18 cellular contexts compared by ENCODE assay signal in the genomic region with DNA sequence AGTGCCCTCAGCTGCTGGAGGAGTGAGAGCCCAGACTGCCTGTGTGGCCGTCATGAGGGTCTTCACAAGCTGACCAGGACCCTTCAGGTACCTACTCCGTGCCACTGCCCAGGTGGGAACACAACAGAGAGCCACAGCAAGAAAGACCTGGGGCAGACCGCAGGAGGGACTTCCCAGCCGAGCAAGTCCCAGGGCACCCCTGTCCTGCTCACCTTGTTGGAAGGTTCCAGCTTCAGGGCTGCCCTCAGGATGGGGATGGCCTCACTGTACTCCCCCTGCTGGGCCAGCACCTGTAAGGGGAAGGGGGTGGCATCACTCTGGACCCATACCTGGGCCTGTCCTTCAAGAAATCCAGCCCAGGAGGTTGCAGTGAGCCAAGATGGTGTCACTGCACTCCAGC. TPM values are rescaled to one million over a fixed set of nuclear protein-coding genes. Genes with fewer than 3 reads are reported as not detected.
A peak's percentile ranks its signal among the peaks of the same experiment; 100 is the strongest.
DNase-seq lines count a peak whose midpoint lies in the region; ATAC-seq, FAIRE-seq and TF ChIP-seq lines count a peak whose summit lies in the region.
"Had no signal": no experiment of that assay in that cellular context is flagged by ENCODE, and none has a peak within 500 bp of the region (broad histone marks: within the 10 kb centered on the region; RNA-seq: fewer than 3 reads in every experiment).

No MANE protein-coding gene starts in this region.

- no peak overlapping the region for H3K9ac ChIP-seq in K562 (ENCODE audit: insufficient read depth in 1 of 2, low read depth in 2 of 2, low read length in 2 of 2)
- H3K9ac ChIP-seq: BLaER1 treated with 17β-estradiol and CSF1 and Interleukin-3, amounts not matched to agents 10 nM and 100 nM had no signal

- FAIRE-seq in K562 (lab: Jason Lieb, UNC): no peak
- FAIRE-seq: A549, D721Med, GM19239 had no signal

- BruUV-seq in K562 (replicated peaks; lab: Mats Ljungman, UMichigan): no TSS peak

- H3K27me3 Mint-ChIP-seq in stimulated activated naive B cell treated with anti-CD40 and anti-IgM and Interleukin-4, amounts not matched to agents 10 μg/mL and 1 μg/mL and 100 μg/mL, for 72 hours: no peaks in the 10 kb centered on the region
- H3K27me3 Mint-ChIP-seq: CD4-positive, alpha-beta T cell had no signal

- H3K79me2 ChIP-seq in K562 (ENCODE audit: control insufficient read depth, insufficient read depth, low read length) (no peaks in the 10 kb centered on the region), osteoblast (ENCODE audit: insufficient read depth, low read length) (no peaks in the 10 kb centered on the region)

- H4K20me1 ChIP-seq in K562 (replicated peaks; ENCODE audit: control insufficient read depth, insufficient read depth, low read length) (no peaks in the 10 kb centered on the region), osteoblast (ENCODE audit: insufficient read depth, low read length) (no peaks in the 10 kb centered on the region)

- no peak for TF ChIP-seq EP300 in K562 (IDR thresholded peaks at IDR 0.05; ENCODE audit: low read length)

- in situ Hi-C loops in K562 (cut with MboI): no loop called here
- in situ Hi-C loops in gastrocnemius medialis (cut with MboI; ENCODE audit: low sequenced_read_pairs in 4 of 4): no loop called here

- H3K9me3 ChIP-seq in HEK293 (ENCODE audit: control insufficient read depth, insufficient read depth, low read depth, low read length): no peaks in the 10 kb centered on the region
- no peaks in the 10 kb centered on the region for H3K9me3 ChIP-seq in K562 (replicated peaks; ENCODE audit: control insufficient read depth, insufficient read depth, low read depth, low read length)
- H3K9me3 ChIP-seq in osteoblast (ENCODE audit: low read depth, low read length): no peaks in the 10 kb centered on the region
- no peaks in the 10 kb centered on the region for H3K9me3 ChIP-seq in gastrocnemius medialis
- H3K9me3 ChIP-seq: A549; BLaER1 treated with 17β-estradiol and CSF1 and Interleukin-3, amounts not matched to agents 10 nM and 100 nM had no signal

- H3K27me3 ChIP-seq in K562 (ENCODE audit: control insufficient read depth in 2 of 2, insufficient read depth in 2 of 2, low read length in 2 of 2) (no peaks in the 10 kb centered on the region), osteoblast (ENCODE audit: insufficient read depth, low read length) (no peaks in the 10 kb centered on the region), gastrocnemius medialis (no peaks in the 10 kb centered on the region)
- H3K27me3 ChIP-seq: BLaER1 treated with 17β-estradiol and CSF1 and Interleukin-3, amounts not matched to agents 10 nM and 100 nM had no signal

- H3K4me1 ChIP-seq in HEK293 (ENCODE audit: control insufficient read depth, insufficient read depth, low read length): no peaks in the 10 kb centered on the region
- peaks cover 0 to 18% of the 10 kb centered on the region in 2 experiments; a peak in 2 of 5 replicates for H3K4me1 ChIP-seq in K562 (replicated peaks in 1 of 2; ENCODE audit: control insufficient read depth in 2 of 2, insufficient read depth in 2 of 2, low read length in 2 of 2)
- no peaks in the 10 kb centered on the region for H3K4me1 ChIP-seq in osteoblast (ENCODE audit: insufficient read depth, low read length)
- no peaks in the 10 kb centered on the region for H3K4me1 ChIP-seq in gastrocnemius medialis
- H3K4me1 ChIP-seq: A549 had no signal

- CTCF ChIA-PET in HEK293 (lab: Yijun Ruan, JAX) (no interaction called here), K562 (lab: Yijun Ruan, JAX; ENCODE audit: low intra/inter-chr PET ratio) (no interaction called here)

- no peak overlapping the region for H3K4me3 Mint-ChIP-seq in stimulated activated naive B cell treated with anti-CD40 and anti-IgM and Interleukin-4, amounts not matched to agents 10 μg/mL and 1 μg/mL and 100 μg/mL, for 72 hours
- H3K4me3 Mint-ChIP-seq: CD4-positive, alpha-beta T cell had no signal

- no peaks in the 10 kb centered on the region for H3K9me3 Mint-ChIP-seq in stimulated activated naive B cell treated with anti-CD40 and anti-IgM and Interleukin-4, amounts not matched to agents 10 μg/mL and 1 μg/mL and 100 μg/mL, for 72 hours
- H3K9me3 Mint-ChIP-seq: CD4-positive, alpha-beta T cell had no signal

- TF ChIP-seq POLR2A in K562 (conservative IDR thresholded peaks at IDR 0.05): no peak
- TF ChIP-seq POLR2A in gastrocnemius medialis (IDR thresholded peaks at IDR 0.05): no peak

- no peak overlapping the region for H3K27ac Mint-ChIP-seq in stimulated activated naive B cell treated with anti-CD40 and anti-IgM and Interleukin-4, amounts not matched to agents 10 μg/mL and 1 μg/mL and 100 μg/mL, for 72 hours
- H3K27ac Mint-ChIP-seq: CD4-positive, alpha-beta T cell had no signal

- H3K9me1 ChIP-seq in K562 (ENCODE audit: control insufficient read depth, insufficient read depth, low read length): no peaks in the 10 kb centered on the region

- peaks cover 0 to 5% of the 10 kb centered on the region in 2 donors for H3K4me1 Mint-ChIP-seq in stimulated activated naive B cell treated with anti-CD40 and anti-IgM and Interleukin-4, amounts not matched to agents 10 μg/mL and 1 μg/mL and 100 μg/mL, for 72 hours

- intact Hi-C loops in K562 (cut with micrococcal nuclease) (no loop called here), gastrocnemius medialis (cut with DNase I; ENCODE audit: low total_unique reads) (no loop called here)

- WGBS in K562 (ENCODE audit: insufficient coverage, low coverage, missing lambda C conversion rate): 87% methylated on average over 4 of the region's 4 CpGs

- DNase-seq in 8988T (peak; percentile 7), K562 (ENCODE audit: extremely low read depth in 1 of 4, low spot score in 3 of 4) (peak in 2 of 4 experiments; percentile 14 to 19), osteoblast (ENCODE audit: insufficient read length, low spot score, missing footprints) (peak; percentile 54), gastrocnemius medialis (no peak), NCI-H2196 (lab: John Stamatoyannopoulos, UW; ENCODE audit: unreplicated experiment) (no peak)
- no peak for DNase-seq in stimulated activated naive B cell treated with anti-CD40 and anti-IgM and Interleukin-4, amounts not matched to agents 10 μg/mL and 1 μg/mL and 100 μg/mL, for 72 hours
- DNase-seq: AML-193; CD4-positive, alpha-beta T cell; KBM-7; NCI-H2029; NCI-H2227 treated with DMSO at 0.1 percent for 48 hours; NCI-H526 treated with DMSO at 0.1 percent for 48 hours; SIG-M5 had no signal

- TF ChIP-seq RAD21 in K562 (CRISPR knock-in tag; conservative IDR thresholded peaks at IDR 0.05 in 1 of 2, IDR thresholded peaks at IDR 0.05 in 1 of 2): no peak

- POLR2A ChIA-PET in HEK293 (lab: Yijun Ruan, JAX) (interaction anchor here (0.7 to 1.6 kb wide), 3 partner anchors 9 to 60 kb away, joined by 3 to 5 read pairs (median 4); no protein-coding TSS in a partner anchor), K562 (lab: Yijun Ruan, JAX) (interaction anchor here (0.6 to 0.9 kb wide), 3 partner anchors 22 to 60 kb away, joined by 3 to 4 read pairs (median 3); no protein-coding TSS in a partner anchor)

- peaks cover 28 to 38% of the 10 kb centered on the region in 2 donors for H3K36me3 Mint-ChIP-seq in stimulated activated naive B cell treated with anti-CD40 and anti-IgM and Interleukin-4, amounts not matched to agents 10 μg/mL and 1 μg/mL and 100 μg/mL, for 72 hours

- no peak overlapping the region for H3K4me2 ChIP-seq in K562 (ENCODE audit: insufficient read depth, low read length)
- no peak overlapping the region for H3K4me2 ChIP-seq in osteoblast (ENCODE audit: insufficient read depth, low read length)
- H3K4me2 ChIP-seq: A549; BLaER1 treated with 17β-estradiol and CSF1 and Interleukin-3, amounts not matched to agents 10 nM and 100 nM had no signal

- H3K4me3 ChIP-seq in HEK293 (ENCODE audit: low read depth, low read length) (no peak overlapping the region), K562 (no peak overlapping the region), osteoblast (ENCODE audit: insufficient read depth, low read length) (no peak overlapping the region), gastrocnemius medialis (no peak overlapping the region)
- H3K4me3 ChIP-seq: A549; BLaER1 treated with 17β-estradiol and CSF1 and Interleukin-3, amounts not matched to agents 10 nM and 100 nM had no signal

- H2AFZ ChIP-seq in K562 (ENCODE audit: low read depth, low read length): no peak overlapping the region
- no peak overlapping the region for H2AFZ ChIP-seq in osteoblast (ENCODE audit: low read length)

- H3K36me3 ChIP-seq in HEK293 (ENCODE audit: control insufficient read depth in 2 of 2, insufficient read depth in 1 of 2, low read length in 2 of 2): peaks cover 14 to 53% of the 10 kb centered on the region in 2 experiments; a peak in 2 of 3 replicates
- H3K36me3 ChIP-seq in K562 (ENCODE audit: control insufficient read depth, insufficient read depth, low read length): peaks cover 50% of the 10 kb centered on the region; the same call in 2 of the 3 replicates
- peaks cover 40% of the 10 kb centered on the region for H3K36me3 ChIP-seq in osteoblast (ENCODE audit: insufficient read depth, low read length)
- peaks cover 0 to 58% of the 10 kb centered on the region in 2 donors for H3K36me3 ChIP-seq in gastrocnemius medialis

- TF ChIP-seq CTCF in HEK293 (tag by site-specific recombination; IDR thresholded peaks at IDR 0.05) (no peak), K562 (IDR thresholded peaks at IDR 0.05 in 2 of 3, conservative IDR thresholded peaks at IDR 0.05 in 1 of 3; ENCODE audit: insufficient read depth in 2 of 3, low read depth in 1 of 3, low read length in 3 of 3) (no peak), osteoblast (IDR thresholded peaks at IDR 0.05; ENCODE audit: extremely low read depth, low read depth, low read length) (no peak), gastrocnemius medialis (IDR thresholded peaks at IDR 0.05 in 4 of 5, conservative IDR thresholded peaks at IDR 0.05 in 1 of 5) (no peak)

- no peak for ATAC-seq in K562
- ATAC-seq in gastrocnemius medialis: no peak
- ATAC-seq in stimulated activated naive B cell treated with anti-CD40 and anti-IgM and Interleukin-4, amounts not matched to agents 10 μg/mL and 1 μg/mL and 100 μg/mL, for 72 hours (replicated peaks): no peak
- ATAC-seq: A549 had no signal

- H3K27ac ChIP-seq in HEK293 (ENCODE audit: extremely low read depth, low read depth, low read length): no peak overlapping the region
- no peak overlapping the region for H3K27ac ChIP-seq in K562 (ENCODE audit: extremely low read depth, low read depth, low read length)
- no peak overlapping the region for H3K27ac ChIP-seq in osteoblast (ENCODE audit: low read depth, low read length)
- H3K27ac ChIP-seq in gastrocnemius medialis: no peak overlapping the region
- H3K27ac ChIP-seq: A549; BLaER1 treated with 17β-estradiol and CSF1 and Interleukin-3, amounts not matched to agents 10 nM and 100 nM had no signal

RNA-seq across cellular contexts. Expression of gene FKBP8, which starts 10.3 kb away (rescaled TPM):
- 26.1 and 86.1 TPM in 2 replicates for total RNA-seq in K562 (2011; cell fraction: chromatin; rRNA removed; ENCODE audit: low replicate concordance)
- total RNA-seq in K562 (2011; cell fraction: nucleolus; rRNA removed): 93.6 and 114 TPM in 2 replicates
- total RNA-seq in K562 (2011; cell fraction: nucleoplasm; rRNA removed): 59.8 and 63.9 TPM in 2 replicates
- total RNA-seq in K562 (2014; rRNA removed) (234 and 260 TPM in 2 replicates), K562 (2014; rRNA removed; fragmentation: Illumina TruSeq; extraction: Trizol) (16.0 and 21.8 TPM in 2 replicates), K562 (2015; rRNA removed; fragmentation: Illumina TruSeq; extraction: Trizol) (104 and 106 TPM in 2 replicates), K562 (2021) (228 and 236 TPM in 2 replicates), osteoblast (253 and 288 TPM in 2 replicates), gastrocnemius medialis (100 to 1,000 TPM; 157 to 195 (median 184) TPM)
- polyA plus RNA-seq in K562 (2011; rRNA removed) (116 and 176 TPM in 2 replicates), K562 (2014; fragmentation: Illumina TruSeq; extraction: Trizol) (62.5 and 201 TPM in 2 replicates), K562 (2014; fragmentation: Nextera tagmentation; extraction: Ambion mirVana) (1 to 10 TPM in 1 of 2 experiments, under 1 TPM in 1; 0.46 to 1.0 TPM), K562 (2014; rRNA removed) (168 and 203 TPM in 2 replicates)
- 199 and 396 TPM in 2 replicates for polyA plus RNA-seq in K562 (2011; cell fraction: cytosol; rRNA removed)
- 128 and 178 TPM in 2 replicates for polyA plus RNA-seq in K562 (2011; cell fraction: nucleus; rRNA removed)
- polyA plus RNA-seq in K562 (2012): 173 and 302 TPM in 2 replicates
- 28.0 and 49.7 TPM in 2 replicates for polyA minus RNA-seq in K562 (2011; rRNA and poly(A)+ RNA removed)
- 138 and 159 TPM in 2 replicates for polyA minus RNA-seq in K562 (2011; cell fraction: cytosol; rRNA and poly(A)+ RNA removed)
- polyA minus RNA-seq in K562 (2011; cell fraction: nucleus; rRNA and poly(A)+ RNA removed): 35.5 and 49.0 TPM in 2 replicates

RNA-seq across cellular contexts. Expression of gene ELL, which starts 11.2 kb away (rescaled TPM):
- total RNA-seq in K562 (2011; cell fraction: chromatin; rRNA removed; ENCODE audit: low replicate concordance): 26.9 and 68.3 TPM in 2 replicates
- 36.6 and 44.4 TPM in 2 replicates for total RNA-seq in K562 (2011; cell fraction: nucleolus; rRNA removed)
- 26.0 and 26.8 TPM in 2 replicates for total RNA-seq in K562 (2011; cell fraction: nucleoplasm; rRNA removed)
- total RNA-seq in K562 (2014; rRNA removed) (12.9 and 16.3 TPM in 2 replicates), K562 (2014; rRNA removed; fragmentation: Illumina TruSeq; extraction: Trizol) (2.8 and 3.2 TPM in 2 replicates), K562 (2015; rRNA removed; fragmentation: Illumina TruSeq; extraction: Trizol) (5.4 and 6.0 TPM in 2 replicates), K562 (2021) (22.1 and 22.5 TPM in 2 replicates), osteoblast (17.1 and 18.5 TPM in 2 replicates), gastrocnemius medialis (10 to 100 TPM; 21.8 to 30.8 (median 27.3) TPM)
- polyA plus RNA-seq in K562 (2011; rRNA removed) (4.0 and 9.2 TPM in 2 replicates), K562 (2014; fragmentation: Illumina TruSeq; extraction: Trizol) (4.1 and 9.6 TPM in 2 replicates), K562 (2014; fragmentation: Nextera tagmentation; extraction: Ambion mirVana) (under 1 TPM; 0.24 to 0.45 TPM), K562 (2014; rRNA removed) (9.0 and 13.2 TPM in 2 replicates)
- polyA plus RNA-seq in K562 (2011; cell fraction: cytosol; rRNA removed): 4.9 and 11.1 TPM in 2 replicates
- polyA plus RNA-seq in K562 (2011; cell fraction: nucleus; rRNA removed): 14.6 and 22.8 TPM in 2 replicates
- 12.3 and 14.0 TPM in 2 replicates for polyA plus RNA-seq in K562 (2012)
- polyA minus RNA-seq in K562 (2011; rRNA and poly(A)+ RNA removed): 2.8 and 4.1 TPM in 2 replicates
- polyA minus RNA-seq in K562 (2011; cell fraction: cytosol; rRNA and poly(A)+ RNA removed): 7.6 and 14.9 TPM in 2 replicates
- 7.0 and 10.7 TPM in 2 replicates for polyA minus RNA-seq in K562 (2011; cell fraction: nucleus; rRNA and poly(A)+ RNA removed)

RNA-seq across cellular contexts. Expression of gene KXD1, which starts 24.6 kb away (rescaled TPM):
- 91.9 and 173 TPM in 2 replicates for total RNA-seq in K562 (2011; cell fraction: chromatin; rRNA removed; ENCODE audit: low replicate concordance)
- 110 and 120 TPM in 2 replicates for total RNA-seq in K562 (2011; cell fraction: nucleolus; rRNA removed)
- total RNA-seq in K562 (2011; cell fraction: nucleoplasm; rRNA removed): 109 and 127 TPM in 2 replicates
- total RNA-seq in K562 (2014; rRNA removed): 133 and 147 TPM in 2 replicates
- 48.7 and 66.2 TPM in 2 replicates for total RNA-seq in K562 (2014; rRNA removed; fragmentation: Illumina TruSeq; extraction: Trizol)
- total RNA-seq in K562 (2015; rRNA removed; fragmentation: Illumina TruSeq; extraction: Trizol): 80.5 and 83.3 TPM in 2 replicates
- total RNA-seq in K562 (2021): 114 and 118 TPM in 2 replicates
- polyA plus RNA-seq in K562 (2011; rRNA removed): 159 and 217 TPM in 2 replicates
- polyA plus RNA-seq in K562 (2011; cell fraction: cytosol; rRNA removed): 242 and 309 TPM in 2 replicates
- 149 and 198 TPM in 2 replicates for polyA plus RNA-seq in K562 (2011; cell fraction: nucleus; rRNA removed)
- polyA plus RNA-seq in K562 (2012): 146 and 182 TPM in 2 replicates
- 191 and 210 TPM in 2 replicates for polyA plus RNA-seq in K562 (2014; fragmentation: Illumina TruSeq; extraction: Trizol)
- 10 to 100 TPM; 21.9 to 41.3 TPM for polyA plus RNA-seq in K562 (2014; fragmentation: Nextera tagmentation; extraction: Ambion mirVana)
- 153 and 177 TPM in 2 replicates for polyA plus RNA-seq in K562 (2014; rRNA removed)
- 64.2 and 93.8 TPM in 2 replicates for polyA minus RNA-seq in K562 (2011; rRNA and poly(A)+ RNA removed)
- 88.9 and 91.1 TPM in 2 replicates for polyA minus RNA-seq in K562 (2011; cell fraction: cytosol; rRNA and poly(A)+ RNA removed)
- polyA minus RNA-seq in K562 (2011; cell fraction: nucleus; rRNA and poly(A)+ RNA removed): 27.5 and 34.8 TPM in 2 replicates
- total RNA-seq in osteoblast: 92.8 and 104 TPM in 2 replicates
- total RNA-seq in gastrocnemius medialis: 100 to 1,000 TPM in 3 of 4 donors, 10 to 100 TPM in 1; 97.1 to 155 (median 106) TPM

RNA-seq across cellular contexts. Expression of gene UBA52, which starts 38.6 kb away (rescaled TPM):
- total RNA-seq in K562 (2011; cell fraction: chromatin; rRNA removed; ENCODE audit: low replicate concordance): 157 and 351 TPM in 2 replicates
- 427 and 474 TPM in 2 replicates for total RNA-seq in K562 (2011; cell fraction: nucleolus; rRNA removed)
- total RNA-seq in K562 (2011; cell fraction: nucleoplasm; rRNA removed): 616 and 1,019 TPM in 2 replicates
- 1,110 and 1,524 TPM in 2 replicates for total RNA-seq in K562 (2014; rRNA removed)
- 1,512 and 1,662 TPM in 2 replicates for total RNA-seq in K562 (2014; rRNA removed; fragmentation: Illumina TruSeq; extraction: Trizol)
- 1,433 and 1,470 TPM in 2 replicates for total RNA-seq in K562 (2015; rRNA removed; fragmentation: Illumina TruSeq; extraction: Trizol)
- total RNA-seq in K562 (2021): 2,028 and 2,215 TPM in 2 replicates
- polyA plus RNA-seq in K562 (2011; rRNA removed): 1,733 and 2,197 TPM in 2 replicates
- polyA plus RNA-seq in K562 (2011; cell fraction: cytosol; rRNA removed): 4,493 and 4,718 TPM in 2 replicates
- 1,163 and 1,235 TPM in 2 replicates for polyA plus RNA-seq in K562 (2011; cell fraction: nucleus; rRNA removed)
- 2,878 and 4,513 TPM in 2 replicates for polyA plus RNA-seq in K562 (2012)
- polyA plus RNA-seq in K562 (2014; fragmentation: Illumina TruSeq; extraction: Trizol): 2,671 and 2,751 TPM in 2 replicates
- 1,000 to 10,000 TPM; 2,213 to 2,563 TPM for polyA plus RNA-seq in K562 (2014; fragmentation: Nextera tagmentation; extraction: Ambion mirVana)
- polyA plus RNA-seq in K562 (2014; rRNA removed): 1,690 and 2,247 TPM in 2 replicates
- 1,555 and 1,880 TPM in 2 replicates for polyA minus RNA-seq in K562 (2011; rRNA and poly(A)+ RNA removed)
- polyA minus RNA-seq in K562 (2011; cell fraction: cytosol; rRNA and poly(A)+ RNA removed): 757 and 815 TPM in 2 replicates
- polyA minus RNA-seq in K562 (2011; cell fraction: nucleus; rRNA and poly(A)+ RNA removed): 165 and 281 TPM in 2 replicates
- 554 and 556 TPM in 2 replicates for total RNA-seq in osteoblast
- 100 to 1,000 TPM; 512 to 719 (median 537) TPM for total RNA-seq in gastrocnemius medialis

RNA-seq across cellular contexts. Expression of gene REX1BD, which starts 55.5 kb away (rescaled TPM):
- total RNA-seq in K562 (2011; cell fraction: chromatin; rRNA removed; ENCODE audit: low replicate concordance): 18.7 and 60.0 TPM in 2 replicates
- 56.3 and 62.2 TPM in 2 replicates for total RNA-seq in K562 (2011; cell fraction: nucleolus; rRNA removed)
- 43.5 and 57.0 TPM in 2 replicates for total RNA-seq in K562 (2011; cell fraction: nucleoplasm; rRNA removed)
- total RNA-seq in K562 (2014; rRNA removed): 118 and 136 TPM in 2 replicates
- 4.8 and 7.2 TPM in 2 replicates for total RNA-seq in K562 (2014; rRNA removed; fragmentation: Illumina TruSeq; extraction: Trizol)
- 17.4 and 17.7 TPM in 2 replicates for total RNA-seq in K562 (2015; rRNA removed; fragmentation: Illumina TruSeq; extraction: Trizol)
- 78.5 and 87.0 TPM in 2 replicates for total RNA-seq in K562 (2021)
- 13.8 and 19.2 TPM in 2 replicates for polyA plus RNA-seq in K562 (2011; rRNA removed)
- polyA plus RNA-seq in K562 (2011; cell fraction: cytosol; rRNA removed): 34.7 and 78.2 TPM in 2 replicates
- polyA plus RNA-seq in K562 (2011; cell fraction: nucleus; rRNA removed): 180 and 217 TPM in 2 replicates
- polyA plus RNA-seq in K562 (2012): 58.6 and 65.4 TPM in 2 replicates
- 5.7 and 8.4 TPM in 2 replicates for polyA plus RNA-seq in K562 (2014; fragmentation: Illumina TruSeq; extraction: Trizol)
- 1 to 10 TPM; 1.9 to 4.7 TPM for polyA plus RNA-seq in K562 (2014; fragmentation: Nextera tagmentation; extraction: Ambion mirVana)
- polyA plus RNA-seq in K562 (2014; rRNA removed): 102 and 115 TPM in 2 replicates
- 1.2 and 1.4 TPM in 2 replicates for polyA minus RNA-seq in K562 (2011; rRNA and poly(A)+ RNA removed)
- polyA minus RNA-seq in K562 (2011; cell fraction: cytosol; rRNA and poly(A)+ RNA removed): 11.4 and 17.5 TPM in 2 replicates
- polyA minus RNA-seq in K562 (2011; cell fraction: nucleus; rRNA and poly(A)+ RNA removed): 9.3 and 9.8 TPM in 2 replicates
- 27.7 and 29.7 TPM in 2 replicates for total RNA-seq in osteoblast
- total RNA-seq in gastrocnemius medialis: 100 to 1,000 TPM; 163 to 337 (median 187) TPM

Comparison
In these comparisons a context has a peak if more than half of its experiments do, and no peak if none do; other contexts are left out.
1. DNase-seq: peak in 8988T (single experiment) and osteoblast (single experiment); none in gastrocnemius medialis (0 of 2), stimulated activated naive B cell treated with anti-CD40 and anti-IgM and Interleukin-4, amounts not matched to agents 10 μg/mL and 1 μg/mL and 100 μg/mL, for 72 hours (single experiment) and NCI-H2196 (single experiment).